ENCODE assay signal across 8 cellular contexts in genomic region chr7:125061776-125062397, GRCh38.
DNase-seq lines count a peak whose midpoint lies in the region; ATAC-seq, FAIRE-seq and TF ChIP-seq lines count a peak whose summit lies in the region.

No MANE protein-coding gene starts in this region.

- H3K27ac ChIP-seq in Peyer's patch, result no peak overlapping the region

- ATAC-seq in GM18909 (IDR thresholded peaks at IDR 0.05; ENCODE audit: poor library complexity, unreplicated experiment), result peak; percentile 83
- ATAC-seq in HG02852 (IDR thresholded peaks at IDR 0.05; ENCODE audit: unreplicated experiment), result peak; percentile 96
- ATAC-seq in left ventricle myocardium superior, result no peak

- H3K27me3 ChIP-seq in Peyer's patch, result no peaks in the 10 kb centered on the region

- TF ChIP-seq POLR2A in Peyer's patch (IDR thresholded peaks at IDR 0.05), result no peak

- no peak overlapping the region for H3K4me3 ChIP-seq in Peyer's patch

- H3K36me3 ChIP-seq in Peyer's patch, result no peaks in the 10 kb centered on the region

- H3K9me3 ChIP-seq in Peyer's patch, result no peaks in the 10 kb centered on the region

- no peaks in the 10 kb centered on the region for H3K4me1 ChIP-seq in Peyer's patch

- intact Hi-C loops in left ventricle myocardium superior (cut with micrococcal nuclease), result loop anchor here (10.0 kb wide), 1 partner anchor 603 kb away; no protein-coding TSS in a partner anchor

- no peak for FAIRE-seq in frontal cortex (lab: Jason Lieb, UNC)

- DNase-seq in NCI-H69 (lab: John Stamatoyannopoulos, UW) (peak; percentile 26), glomerular endothelial cell (ENCODE audit: extremely low read depth, low read depth, low spot score) (peak; percentile 33), cerebellar cortex (ENCODE audit: low spot score) (no peak), frontal cortex (ENCODE audit: low spot score in 2 of 2) (no peak), left ventricle myocardium superior (no peak), Peyer's patch (no peak)

- no peak for TF ChIP-seq CTCF in Peyer's patch (IDR thresholded peaks at IDR 0.05)

Comparison
In these comparisons a context has a peak if more than half of its experiments do, and no peak if none do; other contexts are left out.
1. DNase-seq: peak in NCI-H69 (single experiment) and glomerular endothelial cell (single experiment); none in cerebellar cortex (single experiment), frontal cortex (0 of 2), left ventricle myocardium superior (single experiment) and Peyer's patch (0 of 3).